ENCODE assay signal across 13 cellular contexts in the genomic region with DNA sequence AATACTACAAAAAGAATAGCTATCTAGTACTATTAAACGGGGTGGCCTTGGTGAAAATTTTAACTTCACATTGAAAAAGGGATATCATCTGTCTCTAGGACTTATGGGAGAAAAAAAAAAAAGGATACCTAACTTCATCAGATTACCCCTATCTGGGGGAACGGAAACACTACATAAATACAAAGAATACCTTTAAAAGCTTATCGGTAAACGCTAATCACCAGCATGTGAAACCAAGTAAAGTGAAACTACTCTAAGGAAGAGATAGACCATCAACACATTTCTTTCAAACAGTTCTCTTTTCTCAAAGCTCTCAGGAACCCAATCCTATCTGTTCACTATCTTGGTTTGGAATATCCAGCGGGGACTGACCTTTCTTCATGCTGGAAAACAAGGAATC. TPM values are rescaled to one million over a fixed set of nuclear protein-coding genes. Genes with fewer than 3 reads are reported as not detected.
DNase-seq lines count a peak whose midpoint lies in the region; ATAC-seq, FAIRE-seq and TF ChIP-seq lines count a peak whose summit lies in the region.
"Had no signal": no experiment of that assay in that cellular context is flagged by ENCODE, and none has a peak within 500 bp of the region (broad histone marks: within the 10 kb centered on the region; RNA-seq: fewer than 3 reads in every experiment).

No MANE protein-coding gene starts in this region.

- BruUV-seq in K562 (replicated peaks; lab: Mats Ljungman, UMichigan) = no TSS peak

- POLR2A ChIA-PET in K562 (lab: Yijun Ruan, JAX) = interaction anchor here (1.2 to 2.0 kb wide), 2 partner anchors 9 to 12 kb away, joined by 3 to 6 read pairs; no protein-coding TSS in a partner anchor

- TF ChIP-seq EP300 in K562 (IDR thresholded peaks at IDR 0.05; ENCODE audit: low read length) = no peak

- H3K27me3 Mint-ChIP-seq in activated naive CD4-positive, alpha-beta T cell treated with anti-CD3 and anti-CD28 coated beads, Interleukin-2, amount 10 ng/mL, durations not matched to agents 7 days and 5 days = peaks cover 6% of the 10 kb centered on the region
- H3K27me3 Mint-ChIP-seq in IgD-negative memory B cell = no peaks in the 10 kb centered on the region
- no peaks in the 10 kb centered on the region for H3K27me3 Mint-ChIP-seq in stimulated activated naive B cell treated with anti-CD40 and anti-IgM and Interleukin-4, amounts not matched to agents 10 μg/mL and 1 μg/mL and 100 μg/mL, for 72 hours

- H3K36me3 ChIP-seq in K562 (ENCODE audit: control insufficient read depth, insufficient read depth, low read length) = no peaks in the 10 kb centered on the region; the same call in 2 of the 3 replicates
- peaks cover 0 to 4% of the 10 kb centered on the region in 2 donors for H3K36me3 ChIP-seq in thyroid gland

- peak overlapping the region in 1 of 2 experiments; percentile 77; a peak in 1 of 4 replicates for H3K9ac ChIP-seq in K562 (ENCODE audit: insufficient read depth in 1 of 2, low read depth in 2 of 2, low read length in 2 of 2)
- H3K9ac ChIP-seq: BLaER1 had no signal

- H3K4me3 ChIP-seq in K562 (no peak overlapping the region), thyroid gland (replicated peaks in 1 of 3) (no peak overlapping the region)
- H3K4me3 ChIP-seq: BLaER1 had no signal

- DNase-seq in activated naive CD4-positive, alpha-beta T cell treated with anti-CD3 and anti-CD28 coated beads, Interleukin-2, amount 10 ng/mL, durations not matched to agents 7 days and 5 days = no peak
- DNase-seq in activated naive CD4-positive, alpha-beta T cell treated with Interleukin-2 at 50 U/mL for 16 hours = no peak
- DNase-seq in K562 (ENCODE audit: extremely low read depth in 1 of 4, low spot score in 3 of 4) = peak in 3 of 4 experiments; percentile 13 to 32 (median 30)
- no peak for DNase-seq in stimulated activated naive B cell treated with anti-CD40 and anti-IgM and Interleukin-4, amounts not matched to agents 10 μg/mL and 1 μg/mL and 100 μg/mL, for 72 hours
- no peak for DNase-seq in substantia nigra (lab: John Stamatoyannopoulos, UW)
- DNase-seq in thyroid gland = no peak
- DNase-seq in NCI-H526 (lab: John Stamatoyannopoulos, UW) = no peak
- DNase-seq: effector CD8-positive, alpha-beta T cell; NCI-H1694; occipital lobe had no signal

- H3K4me3 Mint-ChIP-seq in activated naive CD4-positive, alpha-beta T cell treated with anti-CD3 and anti-CD28 coated beads, Interleukin-2, amount 10 ng/mL, durations not matched to agents 7 days and 5 days = peak overlapping the region; percentile 61
- peak overlapping the region in 3 of 4 donors; percentile 67 to 84 (median 72) for H3K4me3 Mint-ChIP-seq in IgD-negative memory B cell
- H3K4me3 Mint-ChIP-seq in stimulated activated naive B cell treated with anti-CD40 and anti-IgM and Interleukin-4, amounts not matched to agents 10 μg/mL and 1 μg/mL and 100 μg/mL, for 72 hours = peak overlapping the region; percentile 23 to 60

- no peak for FAIRE-seq in K562 (lab: Jason Lieb, UNC)
- FAIRE-seq: HepG2 had no signal

- no peaks in the 10 kb centered on the region for H3K27me3 ChIP-seq in K562 (ENCODE audit: control insufficient read depth in 2 of 2, insufficient read depth in 2 of 2, low read length in 2 of 2)
- no peaks in the 10 kb centered on the region for H3K27me3 ChIP-seq in thyroid gland
- H3K27me3 ChIP-seq: BLaER1 had no signal

- no peaks in the 10 kb centered on the region for H3K9me1 ChIP-seq in K562 (ENCODE audit: control insufficient read depth, insufficient read depth, low read length)

- no peaks in the 10 kb centered on the region for H3K9me3 ChIP-seq in K562 (replicated peaks; ENCODE audit: control insufficient read depth, insufficient read depth, low read depth, low read length)
- no peaks in the 10 kb centered on the region for H3K9me3 ChIP-seq in thyroid gland
- H3K9me3 ChIP-seq: BLaER1 had no signal

- TF ChIP-seq POLR2A in K562 (conservative IDR thresholded peaks at IDR 0.05) (no peak), thyroid gland (IDR thresholded peaks at IDR 0.05) (no peak)

- TF ChIP-seq CTCF in K562 (IDR thresholded peaks at IDR 0.05 in 2 of 3, conservative IDR thresholded peaks at IDR 0.05 in 1 of 3; ENCODE audit: insufficient read depth in 2 of 3, low read depth in 1 of 3, low read length in 3 of 3) (no peak), thyroid gland (IDR thresholded peaks at IDR 0.05) (no peak)

- TF ChIP-seq RAD21 in K562 (CRISPR knock-in tag; conservative IDR thresholded peaks at IDR 0.05 in 1 of 2, IDR thresholded peaks at IDR 0.05 in 1 of 2) = no peak

- 4% methylated on average over 5 of the region's 5 CpGs for WGBS in K562 (ENCODE audit: insufficient coverage, low coverage, missing lambda C conversion rate)
- WGBS in thyroid gland, 2 donors = 79 to 85% methylated on average over 5 of the region's 5 CpGs

- CTCF ChIA-PET in activated naive CD4-positive, alpha-beta T cell treated with anti-CD3 and anti-CD28 coated beads, Interleukin-2, amount 10 ng/mL, durations not matched to agents 7 days and 5 days (lab: Charles Lee) = no interaction called here
- CTCF ChIA-PET in K562 (lab: Yijun Ruan, JAX; ENCODE audit: low intra/inter-chr PET ratio) = no interaction called here

- intact Hi-C loops in K562 (cut with micrococcal nuclease) = no loop called here
- intact Hi-C loops in thyroid gland (cut with DNase I) = no loop called here

- peaks cover 9% of the 10 kb centered on the region for H3K36me3 Mint-ChIP-seq in activated naive CD4-positive, alpha-beta T cell treated with anti-CD3 and anti-CD28 coated beads, Interleukin-2, amount 10 ng/mL, durations not matched to agents 7 days and 5 days
- peaks cover 10% of the 10 kb centered on the region for H3K36me3 Mint-ChIP-seq in IgD-negative memory B cell
- peaks cover 8 to 9% of the 10 kb centered on the region in 2 donors for H3K36me3 Mint-ChIP-seq in stimulated activated naive B cell treated with anti-CD40 and anti-IgM and Interleukin-4, amounts not matched to agents 10 μg/mL and 1 μg/mL and 100 μg/mL, for 72 hours

- peaks cover 26% of the 10 kb centered on the region for H3K79me2 ChIP-seq in K562 (ENCODE audit: control insufficient read depth, insufficient read depth, low read length)

- no peaks in the 10 kb centered on the region for H4K20me1 ChIP-seq in K562 (replicated peaks; ENCODE audit: control insufficient read depth, insufficient read depth, low read length)
- H4K20me1 ChIP-seq: BLaER1 had no signal

- in situ Hi-C loops in K562 (cut with MboI) = no loop called here

- H3K9me3 Mint-ChIP-seq in activated naive CD4-positive, alpha-beta T cell treated with anti-CD3 and anti-CD28 coated beads, Interleukin-2, amount 10 ng/mL, durations not matched to agents 7 days and 5 days = no peaks in the 10 kb centered on the region
- H3K9me3 Mint-ChIP-seq in IgD-negative memory B cell = no peaks in the 10 kb centered on the region
- no peaks in the 10 kb centered on the region for H3K9me3 Mint-ChIP-seq in stimulated activated naive B cell treated with anti-CD40 and anti-IgM and Interleukin-4, amounts not matched to agents 10 μg/mL and 1 μg/mL and 100 μg/mL, for 72 hours

- peak overlapping the region; percentile 72 for H3K27ac ChIP-seq in K562 (ENCODE audit: extremely low read depth, low read depth, low read length)
- H3K27ac ChIP-seq in substantia nigra (ENCODE audit: low read depth, low read length, poor library complexity, severe bottlenecking) = no peak overlapping the region
- H3K27ac ChIP-seq in thyroid gland = no peak overlapping the region
- H3K27ac ChIP-seq: BLaER1 had no signal

- peaks cover 43% of the 10 kb centered on the region for H3K4me1 Mint-ChIP-seq in activated naive CD4-positive, alpha-beta T cell treated with anti-CD3 and anti-CD28 coated beads, Interleukin-2, amount 10 ng/mL, durations not matched to agents 7 days and 5 days
- H3K4me1 Mint-ChIP-seq in IgD-negative memory B cell = peaks cover 13 to 29% (median 17%) of the 10 kb centered on the region in 3 donors
- H3K4me1 Mint-ChIP-seq in stimulated activated naive B cell treated with anti-CD40 and anti-IgM and Interleukin-4, amounts not matched to agents 10 μg/mL and 1 μg/mL and 100 μg/mL, for 72 hours = peaks cover 14 to 18% of the 10 kb centered on the region in 2 donors

- peak overlapping the region; percentile 77 for H3K27ac Mint-ChIP-seq in activated naive CD4-positive, alpha-beta T cell treated with anti-CD3 and anti-CD28 coated beads, Interleukin-2, amount 10 ng/mL, durations not matched to agents 7 days and 5 days
- H3K27ac Mint-ChIP-seq in IgD-negative memory B cell = peak overlapping the region in 2 of 3 donors; percentile 33 to 45
- peak overlapping the region; percentile 7 for H3K27ac Mint-ChIP-seq in stimulated activated naive B cell treated with anti-CD40 and anti-IgM and Interleukin-4, amounts not matched to agents 10 μg/mL and 1 μg/mL and 100 μg/mL, for 72 hours

- H2AFZ ChIP-seq in K562 (ENCODE audit: low read depth, low read length) = peak overlapping the region; percentile 48

- peaks cover 8 to 11% of the 10 kb centered on the region in 2 experiments; a peak in 3 of 5 replicates for H3K4me1 ChIP-seq in K562 (replicated peaks in 1 of 2; ENCODE audit: control insufficient read depth in 2 of 2, insufficient read depth in 2 of 2, low read length in 2 of 2)
- peaks cover 4 to 16% of the 10 kb centered on the region in 2 donors for H3K4me1 ChIP-seq in thyroid gland

- ATAC-seq in K562 = peak; percentile 3; the same call in 1 of the 3 replicates
- no peak for ATAC-seq in stimulated activated naive B cell treated with anti-CD40 and anti-IgM and Interleukin-4, amounts not matched to agents 10 μg/mL and 1 μg/mL and 100 μg/mL, for 72 hours (replicated peaks)
- ATAC-seq: HepG2 had no signal

- peak overlapping the region; percentile 68 for H3K4me2 ChIP-seq in K562 (ENCODE audit: insufficient read depth, low read length)
- H3K4me2 ChIP-seq: BLaER1 had no signal

RNA-seq across cellular contexts. Expression of gene KICS2, which starts 3.5 kb away (rescaled TPM):
- polyA plus RNA-seq in IgD-negative memory B cell (10.6 TPM), K562 (2011; rRNA removed) (6.4 and 7.2 TPM in 2 replicates), K562 (2014; fragmentation: Illumina TruSeq; extraction: Trizol) (6.1 and 6.4 TPM in 2 replicates), K562 (2014; fragmentation: Nextera tagmentation; extraction: Ambion mirVana) (1 to 10 TPM; 2.3 to 3.0 TPM), K562 (2014; rRNA removed) (4.9 and 11.4 TPM in 2 replicates)
- total RNA-seq in K562 (2011; cell fraction: chromatin; rRNA removed; ENCODE audit: low replicate concordance) = 11.2 and 14.4 TPM in 2 replicates
- total RNA-seq in K562 (2011; cell fraction: nucleolus; rRNA removed) = 14.0 and 18.4 TPM in 2 replicates
- 17.7 and 19.8 TPM in 2 replicates for total RNA-seq in K562 (2011; cell fraction: nucleoplasm; rRNA removed)
- total RNA-seq in K562 (2014; rRNA removed) (5.6 and 7.1 TPM in 2 replicates), K562 (2014; rRNA removed; fragmentation: Illumina TruSeq; extraction: Trizol) (4.7 and 5.5 TPM in 2 replicates), K562 (2015; rRNA removed; fragmentation: Illumina TruSeq; extraction: Trizol) (4.7 and 5.4 TPM in 2 replicates), K562 (2021) (5.8 and 6.7 TPM in 2 replicates), thyroid gland (10 to 100 TPM; 11.9 to 20.0 (median 18.6) TPM)
- 5.5 and 5.7 TPM in 2 replicates for polyA plus RNA-seq in K562 (2011; cell fraction: cytosol; rRNA removed)
- polyA plus RNA-seq in K562 (2011; cell fraction: nucleus; rRNA removed) = 8.9 and 9.1 TPM in 2 replicates
- 2.7 and 4.1 TPM in 2 replicates for polyA plus RNA-seq in K562 (2012)
- polyA minus RNA-seq in K562 (2011; rRNA and poly(A)+ RNA removed) = 8.9 and 11.0 TPM in 2 replicates
- polyA minus RNA-seq in K562 (2011; cell fraction: cytosol; rRNA and poly(A)+ RNA removed) = 3.4 and 6.1 TPM in 2 replicates
- 18.2 and 21.1 TPM in 2 replicates for polyA minus RNA-seq in K562 (2011; cell fraction: nucleus; rRNA and poly(A)+ RNA removed)

Comparison
In these comparisons a context has a peak if more than half of its experiments do, and no peak if none do; other contexts are left out.
1. DNase-seq: peak in K562 (3 of 4); none in activated naive CD4-positive, alpha-beta T cell treated with anti-CD3 and anti-CD28 coated beads, Interleukin-2, amount 10 ng/mL, durations not matched to agents 7 days and 5 days (single experiment), activated naive CD4-positive, alpha-beta T cell treated with Interleukin-2 at 50 U/mL for 16 hours (single experiment), stimulated activated naive B cell treated with anti-CD40 and anti-IgM and Interleukin-4, amounts not matched to agents 10 μg/mL and 1 μg/mL and 100 μg/mL, for 72 hours (single experiment), substantia nigra (0 of 49), thyroid gland (0 of 2) and NCI-H526 (0 of 2).
2. H3K27ac Mint-ChIP-seq: peak in every context shown above with its lines; median percentile 77 in activated naive CD4-positive, alpha-beta T cell treated with anti-CD3 and anti-CD28 coated beads, Interleukin-2, amount 10 ng/mL, durations not matched to agents 7 days and 5 days; 39 in IgD-negative memory B cell; 7 in stimulated activated naive B cell treated with anti-CD40 and anti-IgM and Interleukin-4, amounts not matched to agents 10 μg/mL and 1 μg/mL and 100 μg/mL, for 72 hours.
3. Peak in every context shown above with its lines, with median percentiles within 50 percentile points of each other: H3K4me3 Mint-ChIP-seq.